ENCODE assay signal across 20 cellular contexts in the genomic region with DNA sequence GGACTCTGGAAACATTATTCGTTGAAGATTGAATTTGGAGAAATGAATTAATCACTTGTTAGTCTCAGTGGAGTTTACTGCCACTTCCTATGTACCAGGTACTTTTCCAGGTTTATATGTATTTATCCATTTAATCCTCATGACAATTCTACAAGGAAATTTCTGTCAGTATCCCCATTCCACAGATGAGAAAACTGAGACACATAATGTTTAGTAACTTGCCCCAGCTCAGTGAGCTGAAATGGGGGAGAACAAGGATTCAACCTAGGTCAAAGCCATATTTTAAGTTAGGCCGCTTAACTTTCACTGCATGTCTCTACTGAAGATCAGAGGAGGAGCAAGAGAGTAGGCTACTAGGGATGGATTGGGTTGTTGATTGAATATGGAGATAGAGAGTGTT. TPM values are rescaled to one million over a fixed set of nuclear protein-coding genes. Genes with fewer than 3 reads are reported as not detected.
DNase-seq lines count a peak whose midpoint lies in the region; ATAC-seq and TF ChIP-seq lines count a peak whose summit lies in the region.
"Had no signal": no experiment of that assay in that cellular context is flagged by ENCODE, and none has a peak within 500 bp of the region (broad histone marks: within the 10 kb centered on the region; RNA-seq: fewer than 3 reads in every experiment).

No MANE protein-coding gene starts in this region.

- intact Hi-C loops in Calu3 (cut with micrococcal nuclease; ENCODE audit: unreplicated experiment) = no loop called here
- intact Hi-C loops in PC-3 (cut with micrococcal nuclease) = loop anchor here (2.0 kb wide), 1 partner anchor 21 kb away; no protein-coding TSS in a partner anchor

- no peaks in the 10 kb centered on the region for H3K9me3 Mint-ChIP-seq in Calu3 (ENCODE audit: low read depth, unreplicated experiment)
- H3K9me3 Mint-ChIP-seq: CD4-positive, alpha-beta T cell; CD8-positive, alpha-beta T cell had no signal

- H3K4me2 ChIP-seq in PC-3 (ENCODE audit: low read length) = 0 out of 2 replicates have a peak overlapping the region, but pooled peaks have one; percentile 2
- H3K4me2 ChIP-seq: BLaER1 treated with 17β-estradiol and CSF1 and Interleukin-3, amounts not matched to agents 10 nM and 100 nM had no signal

- H3K4me3 Mint-ChIP-seq in Calu3 (ENCODE audit: low read depth, unreplicated experiment) = no peak overlapping the region
- H3K4me3 Mint-ChIP-seq: B cell; CD4-positive, alpha-beta T cell; CD8-positive, alpha-beta T cell had no signal

- DNase-seq in Calu3 (no peak), PC-3 (no peak), brain microvascular endothelial cell (no peak), DMS53 treated with DMSO at 0.1 percent for 48 hours (lab: John Stamatoyannopoulos, UW; ENCODE audit: unreplicated experiment) (no peak), NCI-H510A (lab: John Stamatoyannopoulos, UW) (no peak), activated T-cell treated with anti-CD3 and anti-CD28 coated beads for 4 hours (no peak)
- no peak for DNase-seq in activated CD4-positive, alpha-beta T cell treated with anti-CD3 and anti-CD28 coated beads for 1 hour
- DNase-seq: 8988T; AML-193; Caco-2; CD4-positive, alpha-beta T cell; CD8-positive, alpha-beta T cell; DMS 273 treated with DMSO at 0.1 percent for 48 hours; DMS153; DMS79 treated with DMSO at 0.1 percent for 48 hours; GF-D8 had no signal

- H4K20me1 ChIP-seq in PC-3 (ENCODE audit: low read length) = no peaks in the 10 kb centered on the region
- H4K20me1 ChIP-seq: BLaER1 treated with 17β-estradiol and CSF1 and Interleukin-3, amounts not matched to agents 10 nM and 100 nM had no signal

- H2AFZ ChIP-seq in ACC112 (ENCODE audit: low read length, unreplicated experiment) (no peak overlapping the region), PC-3 (ENCODE audit: low read length) (no peak overlapping the region)

- no peaks in the 10 kb centered on the region for H3F3A ChIP-seq in PC-3 (ENCODE audit: low read length, unreplicated experiment)

- no peaks in the 10 kb centered on the region for H3K27me3 Mint-ChIP-seq in Calu3 (ENCODE audit: unreplicated experiment)

- no peak for ATAC-seq in PC-3
- ATAC-seq: CD8-positive, alpha-beta T cell had no signal

- no peaks in the 10 kb centered on the region for H3K36me3 ChIP-seq in ACC112 (ENCODE audit: insufficient read depth, low read length)
- H3K36me3 ChIP-seq in PC-3 (ENCODE audit: low read depth, low read length) = no peaks in the 10 kb centered on the region
- no peaks in the 10 kb centered on the region for H3K36me3 ChIP-seq in brain microvascular endothelial cell (replicated peaks)
- H3K36me3 ChIP-seq: BLaER1 treated with 17β-estradiol and CSF1 and Interleukin-3, amounts not matched to agents 10 nM and 100 nM had no signal

- CTCF ChIA-PET in Calu3 (lab: Charles Lee) = no interaction called here
- CTCF ChIA-PET in PC-3 (lab: Charles Lee) = no interaction called here

- no peaks in the 10 kb centered on the region for H3K79me2 ChIP-seq in ACC112 (ENCODE audit: control insufficient read depth, insufficient read depth, low read length, unreplicated experiment)
- H3K79me2 ChIP-seq in PC-3 (ENCODE audit: low read length) = no peaks in the 10 kb centered on the region

- H3K4me1 ChIP-seq in ACC112 (ENCODE audit: control insufficient read depth, insufficient read depth, low read length, unreplicated experiment) (peaks cover 11% of the 10 kb centered on the region), PC-3 (ENCODE audit: insufficient read depth, low read length) (peaks cover 28% of the 10 kb centered on the region)

- BruUV-seq in Calu3 (replicated peaks; lab: Mats Ljungman, UMichigan) (no TSS peak), PC-3 (replicated peaks; lab: Mats Ljungman, UMichigan) (no TSS peak)

- H3K9me3 ChIP-seq in PC-3 (ENCODE audit: low read length) = no peaks in the 10 kb centered on the region
- H3K9me3 ChIP-seq: Caco-2 had no signal

- TF ChIP-seq CTCF in Calu3 (IDR thresholded peaks at IDR 0.05; ENCODE audit: unreplicated experiment) (no peak), PC-3 (conservative IDR thresholded peaks at IDR 0.05; ENCODE audit: low read depth, low read length) (no peak), brain microvascular endothelial cell (IDR thresholded peaks at IDR 0.05; ENCODE audit: low read depth, low read length, missing control alignments) (no peak)

- in situ Hi-C loops in brain microvascular endothelial cell (cut with HindIII; ENCODE audit: low pct_ligation_motif_present, low sequenced_read_pairs) = no loop called here

- peaks cover 11% of the 10 kb centered on the region for H3K36me3 Mint-ChIP-seq in Calu3 (ENCODE audit: insufficient read depth, unreplicated experiment)
- H3K36me3 Mint-ChIP-seq: CD8-positive, alpha-beta T cell had no signal

- H3K4me1 Mint-ChIP-seq in Calu3 (ENCODE audit: low read depth, unreplicated experiment) = peaks cover 10% of the 10 kb centered on the region

- POLR2A ChIA-PET in PC-3 (lab: Charles Lee; ENCODE audit: unreplicated experiment) = no interaction called here

- H3K4me3 ChIP-seq in ACC112 (ENCODE audit: low read depth, low read length) = no peak overlapping the region
- no peak overlapping the region for H3K4me3 ChIP-seq in PC-3 (ENCODE audit: low read length)
- no peak overlapping the region for H3K4me3 ChIP-seq in brain microvascular endothelial cell (ENCODE audit: low read depth, low read length)
- H3K4me3 ChIP-seq: BLaER1 treated with 17β-estradiol and CSF1 and Interleukin-3, amounts not matched to agents 10 nM and 100 nM had no signal

- peak overlapping the region; percentile 0 for H3K27ac Mint-ChIP-seq in Calu3 (ENCODE audit: unreplicated experiment)
- H3K27ac Mint-ChIP-seq: B cell; CD4-positive, alpha-beta T cell; CD8-positive, alpha-beta T cell had no signal

- no peaks in the 10 kb centered on the region for H3K9me2 ChIP-seq in PC-3 (replicated peaks; ENCODE audit: low read length)

- 0 out of 2 replicates have a peak overlapping the region, but pooled peaks have one; percentile 7 for H3K9ac ChIP-seq in PC-3 (ENCODE audit: low read length)
- H3K9ac ChIP-seq: BLaER1 treated with 17β-estradiol and CSF1 and Interleukin-3, amounts not matched to agents 10 nM and 100 nM had no signal

- H3K27me3 ChIP-seq in ACC112 (ENCODE audit: insufficient read depth, low read length) = peaks cover 10% of the 10 kb centered on the region
- no peaks in the 10 kb centered on the region for H3K27me3 ChIP-seq in PC-3 (ENCODE audit: low read length)
- H3K27me3 ChIP-seq in brain microvascular endothelial cell (replicated peaks) = no peaks in the 10 kb centered on the region
- H3K27me3 ChIP-seq: BLaER1 treated with 17β-estradiol and CSF1 and Interleukin-3, amounts not matched to agents 10 nM and 100 nM had no signal

- H3K27ac ChIP-seq in ACC112 (ENCODE audit: low read depth, low read length) (peak overlapping the region; percentile 67), PC-3 (ENCODE audit: low read length) (peak overlapping the region; percentile 77), brain microvascular endothelial cell (peak overlapping the region; percentile 50)
- H3K27ac ChIP-seq: BLaER1 treated with 17β-estradiol and CSF1 and Interleukin-3, amounts not matched to agents 10 nM and 100 nM; C4-2B had no signal

RNA-seq across cellular contexts. Expression of a gene that starts 4.6 kb away (rescaled TPM):
- total RNA-seq in Calu3 (2022) = 22.6 and 28.3 TPM in 2 replicates
- 0.91 and 1.6 TPM in 2 replicates for total RNA-seq in PC-3 (2014; rRNA removed)
- total RNA-seq: CD8-positive, alpha-beta T cell had no signal
